Comparison of ENCODE assay signal across 12 cellular contexts in genomic region chr7:111855842-111856227, GRCh38.
DNase-seq lines count a peak whose midpoint lies in the region; ATAC-seq and TF ChIP-seq lines count a peak whose summit lies in the region.
"Had no signal": no experiment of that assay in that cellular context is flagged by ENCODE, and none has a peak within 500 bp of the region (broad histone marks: within the 10 kb centered on the region; RNA-seq: fewer than 3 reads in every experiment).

No MANE protein-coding gene starts in this region.

- H3K4me2 ChIP-seq in DND-41 (ENCODE audit: insufficient read depth, low read length) (no peak overlapping the region), mesenchymal stem cell (ENCODE audit: low read length, poor library complexity, severe bottlenecking) (no peak overlapping the region)
- H3K4me2 ChIP-seq: KMS-11, smooth muscle cell had no signal

- H3K79me1 ChIP-seq in mesenchymal stem cell (replicated peaks; ENCODE audit: low read length, poor library complexity, severe bottlenecking): peaks cover 5% of the 10 kb centered on the region

- no peaks in the 10 kb centered on the region for H3K79me2 ChIP-seq in DND-41 (ENCODE audit: insufficient read depth, low read length)

- WGBS in endodermal cell (ENCODE audit: insufficient coverage in 1 of 2, insufficient read length in 1 of 2), 2 experiments: 67 to 68% methylated on average over 3 to 5 of the region's 5 CpGs
- 69% methylated on average over 4 of the region's 5 CpGs for whole genome bisulfite sequencing in mesenchymal stem cell

- H3K4me1 ChIP-seq in DND-41 (ENCODE audit: insufficient read depth, low read length) (peaks cover 21% of the 10 kb centered on the region), endodermal cell (ENCODE audit: control insufficient read depth, insufficient read depth, low read length) (peaks cover 6% of the 10 kb centered on the region), mesenchymal stem cell (ENCODE audit: control insufficient read depth, insufficient read depth, low read depth, low read length) (no peaks in the 10 kb centered on the region)
- H3K4me1 ChIP-seq: HAP-1 had no signal

- peaks cover 33% of the 10 kb centered on the region for H3K4me1 Mint-ChIP-seq in endodermal cell
- no peaks in the 10 kb centered on the region for H3K4me1 Mint-ChIP-seq in CD14-positive monocyte

- no peak overlapping the region for H3K18ac ChIP-seq in mesenchymal stem cell (ENCODE audit: low read depth in 1 of 2, low read length in 2 of 2)

- no peak overlapping the region for H3K23ac ChIP-seq in mesenchymal stem cell (ENCODE audit: low read length in 2 of 2)

- H3K27me3 Mint-ChIP-seq in endodermal cell (ENCODE audit: insufficient read depth) (no peaks in the 10 kb centered on the region), CD14-positive monocyte (ENCODE audit: low read depth in 3 of 3) (peaks cover 3 to 4% (median 4%) of the 10 kb centered on the region in 3 donors)

- no peak overlapping the region for H3K27ac Mint-ChIP-seq in endodermal cell
- peak overlapping the region in 1 of 7 donors; percentile 60 for H3K27ac Mint-ChIP-seq in CD14-positive monocyte

- H3K4me3 ChIP-seq in DND-41 (ENCODE audit: low read depth in 1 of 2, low read length in 2 of 2): no peak overlapping the region
- H3K4me3 ChIP-seq in NB4 (ENCODE audit: low read depth, low read length): no peak overlapping the region
- H3K4me3 ChIP-seq in endodermal cell (ENCODE audit: low read length): no peak overlapping the region
- no peak overlapping the region for H3K4me3 ChIP-seq in mesenchymal stem cell (ENCODE audit: insufficient read depth in 1 of 2, low read depth in 1 of 2, low read length in 2 of 2)
- H3K4me3 ChIP-seq: HAP-1, smooth muscle cell had no signal

- H3K27ac ChIP-seq in DND-41 (ENCODE audit: low read length): no peak overlapping the region
- H3K27ac ChIP-seq in endodermal cell (ENCODE audit: low read depth, low read length): no peak overlapping the region
- H3K27ac ChIP-seq in mesenchymal stem cell (ENCODE audit: low read length, poor library complexity, severe bottlenecking): no peak overlapping the region
- H3K27ac ChIP-seq: KMS-11 had no signal

- H3K36me3 ChIP-seq in DND-41 (ENCODE audit: insufficient read depth, low read length): no peaks in the 10 kb centered on the region
- no peaks in the 10 kb centered on the region for H3K36me3 ChIP-seq in endodermal cell (ENCODE audit: control insufficient read depth, insufficient read depth, low read length)
- peaks cover 9 to 13% of the 10 kb centered on the region in 2 experiments for H3K36me3 ChIP-seq in mesenchymal stem cell (ENCODE audit: control insufficient read depth in 1 of 2, insufficient read depth in 2 of 2, low read depth in 1 of 2, low read length in 2 of 2)
- H3K36me3 ChIP-seq: HAP-1 had no signal

- H3K9me3 ChIP-seq in DND-41 (ENCODE audit: insufficient read depth, low read length, severe bottlenecking): no peaks in the 10 kb centered on the region
- H3K9me3 ChIP-seq in endodermal cell (ENCODE audit: control insufficient read depth, low read length): peaks cover 3% of the 10 kb centered on the region
- H3K9me3 ChIP-seq in mesenchymal stem cell (ENCODE audit: control insufficient read depth, low read length): no peaks in the 10 kb centered on the region
- H3K9me3 ChIP-seq: HAP-1 had no signal

- no peaks in the 10 kb centered on the region for H4K20me1 ChIP-seq in DND-41 (ENCODE audit: insufficient read depth, low read length)

- no peak overlapping the region for H3K9ac ChIP-seq in DND-41 (ENCODE audit: low read depth, low read length)
- H3K9ac ChIP-seq in endodermal cell (ENCODE audit: extremely low read depth, low read length, poor library complexity, severe bottlenecking): no peak overlapping the region
- peak overlapping the region; percentile 3 for H3K9ac ChIP-seq in mesenchymal stem cell (ENCODE audit: low read length)
- H3K9ac ChIP-seq: KMS-11 had no signal

- TF ChIP-seq POLR2A in NB4 (IDR thresholded peaks at IDR 0.05; ENCODE audit: extremely low read depth, insufficient read length): no peak

- H3K4me3 Mint-ChIP-seq in endodermal cell: no peak overlapping the region
- H3K4me3 Mint-ChIP-seq in CD14-positive monocyte: no peak overlapping the region

- no peak overlapping the region for H4K8ac ChIP-seq in mesenchymal stem cell (ENCODE audit: low read length)

- H2BK5ac ChIP-seq in mesenchymal stem cell (ENCODE audit: low read depth, low read length, poor library complexity, severe bottlenecking): no peak overlapping the region

- no peak overlapping the region for H3K4ac ChIP-seq in mesenchymal stem cell (ENCODE audit: low read depth in 1 of 2, low read length in 2 of 2)

- H2BK12ac ChIP-seq in mesenchymal stem cell (ENCODE audit: low read length in 2 of 2): no peak overlapping the region

- H2BK15ac ChIP-seq in mesenchymal stem cell (ENCODE audit: low read depth, poor library complexity, severe bottlenecking): no peak overlapping the region

- intact Hi-C loops in CD14-positive monocyte (cut with micrococcal nuclease): no loop called here

- no peak overlapping the region for H2BK120ac ChIP-seq in mesenchymal stem cell (ENCODE audit: low read depth, low read length)

- peak; percentile 50 for TF ChIP-seq CTCF in DND-41 (IDR thresholded peaks at IDR 0.05; ENCODE audit: borderline replicate concordance, extremely low read depth, low read length, poor library complexity, severe bottlenecking)
- TF ChIP-seq CTCF in NB4 (IDR thresholded peaks at IDR 0.05; ENCODE audit: low read depth, low read length): peak; percentile 9
- TF ChIP-seq CTCF in endodermal cell (conservative IDR thresholded peaks at IDR 0.05): no peak
- TF ChIP-seq CTCF in CD14-positive monocyte (IDR thresholded peaks at IDR 0.05): no peak

- H3K9me3 Mint-ChIP-seq in endodermal cell (peaks cover 12% of the 10 kb centered on the region), CD14-positive monocyte (peaks cover 0 to 5% (median 0%) of the 10 kb centered on the region in 7 donors)

- H4K91ac ChIP-seq in mesenchymal stem cell (ENCODE audit: low read length): no peak overlapping the region

- H2AFZ ChIP-seq in DND-41 (ENCODE audit: low read depth, low read length): no peak overlapping the region
- no peak overlapping the region for H2AFZ ChIP-seq in mesenchymal stem cell (ENCODE audit: low read depth, low read length)

- peaks cover 16% of the 10 kb centered on the region for H3K36me3 Mint-ChIP-seq in endodermal cell (ENCODE audit: low read depth)
- no peaks in the 10 kb centered on the region for H3K36me3 Mint-ChIP-seq in CD14-positive monocyte

- no peaks in the 10 kb centered on the region for H3K27me3 ChIP-seq in DND-41 (ENCODE audit: insufficient read depth, low read length, poor library complexity)
- no peaks in the 10 kb centered on the region for H3K27me3 ChIP-seq in endodermal cell (ENCODE audit: control insufficient read depth, insufficient read depth, low read length, poor library complexity, severe bottlenecking)
- H3K27me3 ChIP-seq in mesenchymal stem cell (ENCODE audit: control insufficient read depth in 1 of 2, insufficient read depth in 1 of 2, low read length in 2 of 2): no peaks in the 10 kb centered on the region

- H2AK5ac ChIP-seq in mesenchymal stem cell (ENCODE audit: low read length, severe bottlenecking): no peak overlapping the region

- no peak for ATAC-seq in DND-41 (ENCODE audit: insufficient read depth, low read depth)
- no peak for ATAC-seq in HG02588 (IDR thresholded peaks at IDR 0.05; ENCODE audit: unreplicated experiment)
- ATAC-seq in GM19328 (IDR thresholded peaks at IDR 0.05; ENCODE audit: unreplicated experiment): no peak

- DNase-seq in DND-41 (no peak), NB4 (ENCODE audit: low read depth) (peak; percentile 18), endodermal cell (peak; percentile 65), mesenchymal stem cell (peak; percentile 27), CD14-positive monocyte (ENCODE audit: low spot score) (no peak), DMS114 treated with DMSO at 0.1 percent for 48 hours (lab: John Stamatoyannopoulos, UW; ENCODE audit: unreplicated experiment) (no peak)
- DNase-seq: activated naive CD4-positive, alpha-beta T cell treated with anti-CD3 and anti-CD28 coated beads, Interleukin-2, amount 50 U/mL, for 16 hours had no signal

- no peak overlapping the region for H3K14ac ChIP-seq in mesenchymal stem cell (ENCODE audit: low read length in 2 of 2)

Comparison
In these comparisons a context has a peak if more than half of its experiments do, and no peak if none do; other contexts are left out.
1. DNase-seq: peak in NB4 (single experiment), endodermal cell (single experiment) and mesenchymal stem cell (single experiment); none in DND-41 (single experiment), CD14-positive monocyte (single experiment) and DMS114 treated with DMSO at 0.1 percent for 48 hours (single experiment).
2. CTCF ChIP-seq: peak in DND-41 (single experiment) and NB4 (single experiment); none in endodermal cell (single experiment) and CD14-positive monocyte (single experiment).